ENCODE assay signal across 8 cellular contexts in genomic region chr20:58888103-58888502, GRCh38. TPM values are rescaled to one million over a fixed set of nuclear protein-coding genes. Genes with fewer than 3 reads are reported as not detected.
DNase-seq lines count a peak whose midpoint lies in the region; ATAC-seq lines count a peak whose summit lies in the region.

No MANE protein-coding gene starts in this region.

- ATAC-seq in stimulated activated effector memory CD8-positive, alpha-beta T cell treated with anti-CD3 and anti-CD28 coated beads, Interleukin-12 subunit alpha, Interleukin-12 subunit beta, amount 100 ng/mL, for 72 hours, result no peak

- peak overlapping the region; percentile 87 for H3K9ac ChIP-seq in HUES6 (ENCODE audit: low read length)

- H3K27me3 ChIP-seq in HUES6 (ENCODE audit: control insufficient read depth, insufficient read depth, low read length), result peaks cover 6% of the 10 kb centered on the region; the same call in 1 of the 2 replicates

- H3K4me3 Mint-ChIP-seq in activated T-helper 2 cell treated with anti-CD3 and anti-CD28 coated beads, Interferon-gamma antibody, Interleukin-2, Interleukin-4, amounts not matched to agents 10 μg/mL and 5 μg/mL and 100 μg/mL, durations not matched to agents 14 hours and 24 hours and 36 hours (ENCODE audit: low read depth), result peak overlapping the region; percentile 80
- H3K4me3 Mint-ChIP-seq in stimulated activated effector memory CD8-positive, alpha-beta T cell treated with anti-CD3 and anti-CD28 coated beads, Interleukin-12 subunit alpha, Interleukin-12 subunit beta, amount 100 ng/mL, for 72 hours, result peak overlapping the region; percentile 87

- peak overlapping the region; percentile 52; the same call in 1 of the 2 replicates for H3K27ac ChIP-seq in HUES6 (ENCODE audit: low read depth, low read length)

- H3K4me1 ChIP-seq in HUES6 (ENCODE audit: control insufficient read depth, insufficient read depth, low read length), result peaks cover 9% of the 10 kb centered on the region

- intact Hi-C loops in activated T-helper 2 cell treated with anti-CD3 and anti-CD28 coated beads, Interferon-gamma antibody, Interleukin-2, Interleukin-4, amounts not matched to agents 10 μg/mL and 5 μg/mL and 100 μg/mL, durations not matched to agents 14 hours and 24 hours and 36 hours (cut with micrococcal nuclease), result no loop called here

- H3K9me3 Mint-ChIP-seq in activated T-helper 2 cell treated with anti-CD3 and anti-CD28 coated beads, Interferon-gamma antibody, Interleukin-2, Interleukin-4, amounts not matched to agents 10 μg/mL and 5 μg/mL and 100 μg/mL, durations not matched to agents 14 hours and 24 hours and 36 hours, result no peaks in the 10 kb centered on the region
- H3K9me3 Mint-ChIP-seq in stimulated activated effector memory CD8-positive, alpha-beta T cell treated with anti-CD3 and anti-CD28 coated beads, Interleukin-12 subunit alpha, Interleukin-12 subunit beta, amount 100 ng/mL, for 72 hours, result no peaks in the 10 kb centered on the region

- H3K36me3 ChIP-seq in HUES6 (ENCODE audit: control insufficient read depth, insufficient read depth, low read length), result no peaks in the 10 kb centered on the region

- H3K4me1 Mint-ChIP-seq in activated T-helper 2 cell treated with anti-CD3 and anti-CD28 coated beads, Interferon-gamma antibody, Interleukin-2, Interleukin-4, amounts not matched to agents 10 μg/mL and 5 μg/mL and 100 μg/mL, durations not matched to agents 14 hours and 24 hours and 36 hours (ENCODE audit: low read depth), result peaks cover 10% of the 10 kb centered on the region
- H3K4me1 Mint-ChIP-seq in stimulated activated effector memory CD8-positive, alpha-beta T cell treated with anti-CD3 and anti-CD28 coated beads, Interleukin-12 subunit alpha, Interleukin-12 subunit beta, amount 100 ng/mL, for 72 hours, result no peaks in the 10 kb centered on the region

- DNase-seq in activated T-helper 2 cell treated with anti-CD3 and anti-CD28 coated beads, Interferon-gamma antibody, Interleukin-2, Interleukin-4, amounts not matched to agents 10 μg/mL and 5 μg/mL and 100 μg/mL, durations not matched to agents 14 hours and 24 hours and 36 hours (ENCODE audit: low spot score), result no peak
- DNase-seq in stimulated activated effector memory CD8-positive, alpha-beta T cell treated with anti-CD3 and anti-CD28 coated beads, Interleukin-12 subunit alpha, Interleukin-12 subunit beta, amount 100 ng/mL, for 72 hours (ENCODE audit: low spot score in 2 of 2), result no peak
- DNase-seq in OCI-M1 (lab: John Stamatoyannopoulos, UW) (no peak), glomerular visceral epithelial cell (ENCODE audit: extremely low spot score) (no peak), germinal center (ENCODE audit: low spot score) (no peak), SIG-M5 treated with dmso at 0.1 percent for 504 hours (lab: John Stamatoyannopoulos, UW; ENCODE audit: unreplicated experiment) (no peak)

- H3K4me3 ChIP-seq in HUES6 (ENCODE audit: low read depth, low read length), result peak overlapping the region; percentile 98
- peak overlapping the region; percentile 91 for H3K4me3 ChIP-seq in iPS-18c (ENCODE audit: insufficient read depth, low read depth, low read length)

- H3K27me3 Mint-ChIP-seq in activated T-helper 2 cell treated with anti-CD3 and anti-CD28 coated beads, Interferon-gamma antibody, Interleukin-2, Interleukin-4, amounts not matched to agents 10 μg/mL and 5 μg/mL and 100 μg/mL, durations not matched to agents 14 hours and 24 hours and 36 hours (ENCODE audit: low read depth), result peaks cover 2% of the 10 kb centered on the region

- H3K36me3 Mint-ChIP-seq in activated T-helper 2 cell treated with anti-CD3 and anti-CD28 coated beads, Interferon-gamma antibody, Interleukin-2, Interleukin-4, amounts not matched to agents 10 μg/mL and 5 μg/mL and 100 μg/mL, durations not matched to agents 14 hours and 24 hours and 36 hours (ENCODE audit: low read depth), result peaks cover 11% of the 10 kb centered on the region
- H3K36me3 Mint-ChIP-seq in stimulated activated effector memory CD8-positive, alpha-beta T cell treated with anti-CD3 and anti-CD28 coated beads, Interleukin-12 subunit alpha, Interleukin-12 subunit beta, amount 100 ng/mL, for 72 hours, result peaks cover 34% of the 10 kb centered on the region

- H3K9me3 ChIP-seq in HUES6 (ENCODE audit: control insufficient read depth, insufficient read depth, low read depth, low read length) (no peaks in the 10 kb centered on the region), iPS-18c (ENCODE audit: control insufficient read depth, insufficient read depth, low read length) (no peaks in the 10 kb centered on the region)

- H3K27ac Mint-ChIP-seq in activated T-helper 2 cell treated with anti-CD3 and anti-CD28 coated beads, Interferon-gamma antibody, Interleukin-2, Interleukin-4, amounts not matched to agents 10 μg/mL and 5 μg/mL and 100 μg/mL, durations not matched to agents 14 hours and 24 hours and 36 hours, result peak overlapping the region; percentile 52
- H3K27ac Mint-ChIP-seq in stimulated activated effector memory CD8-positive, alpha-beta T cell treated with anti-CD3 and anti-CD28 coated beads, Interleukin-12 subunit alpha, Interleukin-12 subunit beta, amount 100 ng/mL, for 72 hours, result peak overlapping the region; percentile 95

RNA-seq across cellular contexts. Expression of gene GNAS, which starts 35.6 kb away (rescaled TPM):
- 598 and 599 TPM in 2 replicates for total RNA-seq in activated T-helper 2 cell treated with anti-CD3 and anti-CD28 coated beads, Interferon-gamma antibody, Interleukin-2, Interleukin-4, amounts not matched to agents 10 μg/mL and 5 μg/mL and 100 μg/mL, durations not matched to agents 14 hours and 24 hours and 36 hours

RNA-seq across cellular contexts. Expression of gene GNAS-AS1, which starts 37.4 kb away (rescaled TPM):
- 1.7 and 1.9 TPM in 2 replicates for total RNA-seq in activated T-helper 2 cell treated with anti-CD3 and anti-CD28 coated beads, Interferon-gamma antibody, Interleukin-2, Interleukin-4, amounts not matched to agents 10 μg/mL and 5 μg/mL and 100 μg/mL, durations not matched to agents 14 hours and 24 hours and 36 hours
